In the genomic region with DNA sequence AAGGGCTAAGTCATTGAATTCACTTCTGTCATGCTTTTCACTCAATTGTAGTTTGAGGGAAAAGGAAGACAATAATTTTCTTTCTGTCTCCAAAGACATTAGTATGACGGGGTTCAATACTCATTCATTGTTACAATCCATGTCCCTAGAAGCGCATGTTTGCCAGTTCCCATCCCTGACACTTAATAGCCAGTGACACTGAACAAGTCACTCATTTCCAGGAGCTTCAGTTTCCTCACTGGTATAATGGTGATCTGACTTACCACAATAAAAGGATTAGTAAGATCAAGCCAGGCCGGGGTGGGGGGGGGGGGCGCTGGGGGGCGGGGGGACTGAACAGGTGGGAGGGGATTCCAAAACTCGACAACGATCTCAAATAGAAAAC, we compare ENCODE assay signal across 11 cellular contexts.
DNase-seq lines count a peak whose midpoint lies in the region; ATAC-seq and TF ChIP-seq lines count a peak whose summit lies in the region.
"Had no signal": no experiment of that assay in that cellular context is flagged by ENCODE, and none has a peak within 500 bp of the region (broad histone marks: within the 10 kb centered on the region; RNA-seq: fewer than 3 reads in every experiment).

No MANE protein-coding gene starts in this region.

- H3K4me1 Mint-ChIP-seq in endothelial cell (ENCODE audit: unreplicated experiment), result peaks cover 30% of the 10 kb centered on the region

- no peaks in the 10 kb centered on the region for H3K36me3 Mint-ChIP-seq in endothelial cell (ENCODE audit: low read depth, unreplicated experiment)

- ATAC-seq in GM18520 (IDR thresholded peaks at IDR 0.05; ENCODE audit: unreplicated experiment), result no peak
- ATAC-seq: T-helper 17 cell had no signal

- H3K27ac ChIP-seq in HUES48 (ENCODE audit: low read depth, low read length), result peak overlapping the region; percentile 80
- H3K27ac ChIP-seq in rectal smooth muscle tissue (ENCODE audit: low read depth, low read length), result peak overlapping the region; percentile 58

- H3K4me1 ChIP-seq in HUES48 (ENCODE audit: control insufficient read depth, insufficient read depth, low read length) (peaks cover 20% of the 10 kb centered on the region), rectal smooth muscle tissue (ENCODE audit: control insufficient read depth, insufficient read depth, low read length) (peaks cover 14% of the 10 kb centered on the region)

- no peaks in the 10 kb centered on the region for H3K9me3 Mint-ChIP-seq in endothelial cell (ENCODE audit: unreplicated experiment)
- H3K9me3 Mint-ChIP-seq: dendritic cell treated with granulocyte-macrophage colony-stimulating factor and Interleukin-4, amounts not matched to agents 40 ng/mL and 50 ng/mL, for 4 days had no signal

- H3K27me3 Mint-ChIP-seq in endothelial cell (ENCODE audit: unreplicated experiment), result peaks cover 2% of the 10 kb centered on the region
- H3K27me3 Mint-ChIP-seq: dendritic cell treated with granulocyte-macrophage colony-stimulating factor and Interleukin-4, amounts not matched to agents 40 ng/mL and 50 ng/mL, for 4 days had no signal

- peak; percentile 55 for DNase-seq in NCI-H69 (lab: John Stamatoyannopoulos, UW)
- DNase-seq in endothelial cell (ENCODE audit: low spot score), result no peak
- DNase-seq in stimulated activated naive CD4-positive, alpha-beta T cell (lab: John Stamatoyannopoulos, UW), result no peak
- DNase-seq in germinal center (ENCODE audit: low spot score), result no peak
- DNase-seq: activated CD4-positive, alpha-beta T cell treated with anti-CD3 and anti-CD28 coated beads, Interleukin-2, amount 50 U/mL, for 1 hour; stimulated activated CD4-positive, alpha-beta T cell treated with anti-CD3 and anti-CD28 coated beads, Interleukin-15, amount 100 ng/mL, for 24 hours; T-helper 17 cell had no signal

- H3K36me3 ChIP-seq in HUES48 (ENCODE audit: control insufficient read depth, insufficient read depth, low read length) (no peaks in the 10 kb centered on the region), rectal smooth muscle tissue (ENCODE audit: control insufficient read depth, insufficient read depth, low read length) (no peaks in the 10 kb centered on the region)

- no peak for TF ChIP-seq CTCF in endothelial cell (IDR thresholded peaks at IDR 0.05; ENCODE audit: unreplicated experiment)

- H3K9ac ChIP-seq in HUES48 (ENCODE audit: low read depth, low read length) (no peak overlapping the region), rectal smooth muscle tissue (ENCODE audit: low read length) (no peak overlapping the region)

- no peak overlapping the region for H3K4me3 ChIP-seq in HUES48 (ENCODE audit: low read depth, low read length)
- H3K4me3 ChIP-seq in rectal smooth muscle tissue (ENCODE audit: low read length), result no peak overlapping the region

- no peaks in the 10 kb centered on the region for H3K9me3 ChIP-seq in HUES48 (ENCODE audit: control insufficient read depth, insufficient read depth, low read length)

- H3K27me3 ChIP-seq in HUES48 (ENCODE audit: control insufficient read depth, insufficient read depth, low read length) (no peaks in the 10 kb centered on the region), rectal smooth muscle tissue (ENCODE audit: control insufficient read depth, insufficient read depth, low read length) (no peaks in the 10 kb centered on the region)

- peak overlapping the region; percentile 96 for H3K27ac Mint-ChIP-seq in endothelial cell (ENCODE audit: unreplicated experiment)
- H3K27ac Mint-ChIP-seq: dendritic cell treated with granulocyte-macrophage colony-stimulating factor and Interleukin-4, amounts not matched to agents 40 ng/mL and 50 ng/mL, for 4 days; T-helper 17 cell had no signal

- H3K4me3 Mint-ChIP-seq in endothelial cell (ENCODE audit: unreplicated experiment), result no peak overlapping the region
- H3K4me3 Mint-ChIP-seq: dendritic cell treated with granulocyte-macrophage colony-stimulating factor and Interleukin-4, amounts not matched to agents 40 ng/mL and 50 ng/mL, for 4 days; T-helper 17 cell had no signal
